Comparison of ENCODE assay signal across 10 cellular contexts in the genomic region with DNA sequence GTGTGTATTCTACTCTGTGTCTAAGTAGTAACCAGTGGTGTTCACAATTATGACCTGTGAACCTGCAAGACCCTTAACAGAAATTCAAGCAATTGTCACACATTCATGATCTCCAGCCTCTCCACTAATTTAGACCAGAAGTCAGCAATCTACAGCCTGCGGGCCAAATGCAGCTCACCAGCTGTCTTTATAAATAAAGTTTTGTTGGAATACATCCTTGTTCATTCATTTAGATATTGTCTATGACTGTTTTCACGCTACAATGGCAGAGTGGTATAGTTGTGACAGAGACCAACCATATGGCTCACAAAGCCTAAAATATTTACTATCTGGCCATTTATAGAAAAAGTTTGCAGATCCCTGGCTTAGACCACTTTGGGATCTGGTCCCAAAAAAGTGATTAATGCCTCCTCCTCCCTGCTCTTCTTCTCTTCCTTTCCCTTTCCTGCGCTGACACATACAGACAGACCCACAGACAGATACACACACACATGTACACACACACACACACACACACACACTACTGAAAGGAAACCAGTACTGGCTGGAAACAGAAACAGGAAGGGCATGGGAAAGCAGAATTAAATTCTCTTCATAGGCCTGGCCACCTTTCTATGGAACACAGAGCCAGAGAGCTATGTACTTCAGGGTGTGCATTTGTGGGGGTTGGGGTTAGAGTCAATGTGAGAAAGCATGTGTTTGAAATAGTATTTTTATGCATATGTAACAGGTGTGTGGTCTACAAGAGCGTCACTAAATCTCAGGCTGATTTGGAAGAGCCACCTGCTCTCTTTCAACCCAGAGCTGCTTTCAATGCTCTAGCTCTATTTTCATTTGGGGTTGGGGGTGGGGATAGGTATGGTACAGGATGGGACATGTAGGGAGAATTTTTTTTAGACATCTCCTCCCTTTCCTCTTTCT. TPM values are rescaled to one million over a fixed set of nuclear protein-coding genes. Genes with fewer than 3 reads are reported as not detected.
DNase-seq lines count a peak whose midpoint lies in the region; ATAC-seq and TF ChIP-seq lines count a peak whose summit lies in the region.
"Had no signal": no experiment of that assay in that cellular context is flagged by ENCODE, and none has a peak within 500 bp of the region (broad histone marks: within the 10 kb centered on the region; RNA-seq: fewer than 3 reads in every experiment).

No MANE protein-coding gene starts in this region.

- POLR2A ChIA-PET in PC-9 (lab: Charles Lee; ENCODE audit: unreplicated experiment) = no interaction called here

- H3K4me2 ChIP-seq in OCI-LY3 (ENCODE audit: low read length) = peak overlapping the region; percentile 22; the same call in 1 of the 2 replicates
- no peak overlapping the region for H3K4me2 ChIP-seq in PC-9

- CTCF ChIA-PET in PC-9 (lab: Charles Lee) = no interaction called here

- no peak overlapping the region for H3K27ac ChIP-seq in OCI-LY3 (ENCODE audit: low read length)
- H3K27ac ChIP-seq in PC-9 = no peak overlapping the region
- H3K27ac ChIP-seq in colonic mucosa = no peak overlapping the region

- intact Hi-C loops in PC-9 (cut with micrococcal nuclease; ENCODE audit: unreplicated experiment) = loop anchor here (5.0 kb wide), 1 partner anchor 49 kb away; a partner anchor contains a TSS
- intact Hi-C loops in colonic mucosa (cut with DNase I) = no loop called here

- TF ChIP-seq CTCF in GM12865 (IDR thresholded peaks at IDR 0.05; ENCODE audit: insufficient read depth, low read depth, low read length, missing control alignments) = no peak
- no peak for TF ChIP-seq CTCF in OCI-LY3 (IDR thresholded peaks at IDR 0.05; ENCODE audit: low read depth, low read length)
- no peak for TF ChIP-seq CTCF in PC-9 (conservative IDR thresholded peaks at IDR 0.05)
- TF ChIP-seq CTCF in colonic mucosa (IDR thresholded peaks at IDR 0.05) = no peak

- H3K79me2 ChIP-seq in OCI-LY3 (ENCODE audit: low read length) (no peaks in the 10 kb centered on the region), PC-9 (ENCODE audit: low read depth) (no peaks in the 10 kb centered on the region)

- H3K27me3 ChIP-seq in OCI-LY3 (ENCODE audit: low read depth, low read length) (no peaks in the 10 kb centered on the region), PC-9 (ENCODE audit: insufficient read depth, low read depth) (no peaks in the 10 kb centered on the region), colonic mucosa (no peaks in the 10 kb centered on the region)

- no peaks in the 10 kb centered on the region for H3K36me3 ChIP-seq in OCI-LY3 (replicated peaks; ENCODE audit: low read depth, low read length)
- no peaks in the 10 kb centered on the region for H3K36me3 ChIP-seq in PC-9 (ENCODE audit: low read depth)
- H3K36me3 ChIP-seq in colonic mucosa = no peaks in the 10 kb centered on the region

- H3K4me3 ChIP-seq in GM12865 (ENCODE audit: low read depth, low read length) (no peak overlapping the region), OCI-LY3 (ENCODE audit: low read length) (no peak overlapping the region), PC-9 (no peak overlapping the region), colonic mucosa (no peak overlapping the region)

- H3K4me1 ChIP-seq in OCI-LY3 (ENCODE audit: low read length) (peaks cover 15% of the 10 kb centered on the region), PC-9 (replicated peaks; ENCODE audit: insufficient read depth) (peaks cover 22% of the 10 kb centered on the region), colonic mucosa (no peaks in the 10 kb centered on the region)

- H4K20me1 ChIP-seq in OCI-LY3 (ENCODE audit: insufficient read depth, low read length) (no peaks in the 10 kb centered on the region), PC-9 (ENCODE audit: insufficient read depth) (no peaks in the 10 kb centered on the region)

- H2AFZ ChIP-seq in OCI-LY3 (ENCODE audit: low read depth, low read length) = no peak overlapping the region
- H2AFZ ChIP-seq in PC-9 = no peak overlapping the region

- H3K9me2 ChIP-seq in PC-9 (ENCODE audit: insufficient read depth) = no peaks in the 10 kb centered on the region

- BruUV-seq in PC-9 (replicated peaks; lab: Mats Ljungman, UMichigan) = no TSS peak

- H3K9me3 ChIP-seq in OCI-LY3 (ENCODE audit: insufficient read depth, low read length) = no peaks in the 10 kb centered on the region
- no peaks in the 10 kb centered on the region for H3K9me3 ChIP-seq in PC-9 (ENCODE audit: insufficient read depth, low read depth)
- no peaks in the 10 kb centered on the region for H3K9me3 ChIP-seq in colonic mucosa

- no peak overlapping the region for H3K9ac ChIP-seq in OCI-LY3 (ENCODE audit: low read length)
- no peak overlapping the region for H3K9ac ChIP-seq in colonic mucosa (ENCODE audit: low read depth in 2 of 2, low read length in 2 of 2)

- ATAC-seq in GM19455 (IDR thresholded peaks at IDR 0.05; ENCODE audit: unreplicated experiment) = peak; percentile 85
- ATAC-seq in HG03095 (IDR thresholded peaks at IDR 0.05; ENCODE audit: unreplicated experiment) = peak; percentile 60
- no peak for ATAC-seq in HG03571 (IDR thresholded peaks at IDR 0.05; ENCODE audit: unreplicated experiment)

- DNase-seq in GM12865 (ENCODE audit: low read depth) = peak; percentile 26
- no peak for DNase-seq in HuH-7 (ENCODE audit: low spot score)
- no peak for DNase-seq in PC-9
- no peak for DNase-seq in colonic mucosa
- DNase-seq: activated CD4-positive, alpha-beta memory T cell treated with anti-CD3 and anti-CD28 coated beads, Interleukin-2, amount 10 ng/mL, durations not matched to agents 7 days and 5 days; Karpas-422 had no signal

- peaks cover 10% of the 10 kb centered on the region; the same call in 1 of the 2 replicates for H3F3A ChIP-seq in PC-9 (ENCODE audit: insufficient read depth, low read depth)

RNA-seq across cellular contexts. Expression of a gene that starts 49.7 kb away (rescaled TPM):
- 44.5 and 53.1 TPM in 2 replicates for total RNA-seq in PC-9 (2021)
- total RNA-seq in colonic mucosa = 10 to 100 TPM; 57.3 to 73.1 TPM
